In genomic region chr1:185720633-185721272, GRCh38 we compare ENCODE assay signal across 1 cellular context.
TF ChIP-seq lines count a peak whose summit lies in the region.

No MANE protein-coding gene starts in this region.

TF ChIP-seq in WTC11, 78 proteins besides CTCF, POLR2A, EP300 and RAD21 (continued from another document):
- TF ChIP-seq AR (CRISPR knock-in tag; IDR thresholded peaks at IDR 0.05) (no peak), RORB (CRISPR knock-in tag; IDR thresholded peaks at IDR 0.05) (no peak), ELF4 (CRISPR knock-in tag; IDR thresholded peaks at IDR 0.05; ENCODE audit: low read depth) (no peak), FOXJ3 (CRISPR knock-in tag; IDR thresholded peaks at IDR 0.05; ENCODE audit: borderline replicate concordance) (no peak)
TF ChIP-seq in WTC11: peak in this region for 0.
